In genomic region chr4:87409420-87409939, GRCh38 we compare ENCODE assay signal across 1 cellular context.
TF ChIP-seq lines count a peak whose summit lies in the region.

No MANE protein-coding gene starts in this region.

TF ChIP-seq in HepG2, 621 proteins besides CTCF, POLR2A, EP300 and RAD21 (continues in another document):
- TF ChIP-seq BRCA1 (CRISPR knock-in tag; IDR thresholded peaks at IDR 0.05) (no peak), FOXA1 (IDR thresholded peaks at IDR 0.05) (no peak), FOXA1 (CRISPR knock-in tag; IDR thresholded peaks at IDR 0.05) (peak; percentile 75), FOXP4 (CRISPR knock-in tag; IDR thresholded peaks at IDR 0.05) (peak; percentile 94), PPARG (CRISPR knock-in tag; conservative IDR thresholded peaks at IDR 0.05) (peak; percentile 82), ZNF609 (CRISPR knock-in tag; IDR thresholded peaks at IDR 0.05; ENCODE audit: borderline replicate concordance) (peak; percentile 92), TEAD3 (CRISPR knock-in tag; optimal IDR thresholded peaks at IDR 0.05; ENCODE audit: borderline replicate concordance) (peak; percentile 38), ZSCAN5A (CRISPR knock-in tag; IDR thresholded peaks at IDR 0.05; ENCODE audit: borderline replicate concordance) (0 out of 2 replicates have a peak, but pooled peaks have one; percentile 38), HMG20A (CRISPR knock-in tag; IDR thresholded peaks at IDR 0.05; ENCODE audit: borderline replicate concordance) (peak; percentile 55; the same call in 1 of the 2 replicates), ZNF639 (CRISPR knock-in tag; conservative IDR thresholded peaks at IDR 0.05) (no peak), SAP130 (CRISPR knock-in tag; IDR thresholded peaks at IDR 0.05; ENCODE audit: low read depth) (peak; percentile 48), NKX3-1 (CRISPR knock-in tag; IDR thresholded peaks at IDR 0.05) (0 out of 2 replicates have a peak, but pooled peaks have one; percentile 36), GTF3A (CRISPR knock-in tag; conservative IDR thresholded peaks at IDR 0.05) (no peak), THAP8 (CRISPR knock-in tag; IDR thresholded peaks at IDR 0.05; ENCODE audit: borderline replicate concordance) (no peak), ZNF275 (CRISPR knock-in tag; IDR thresholded peaks at IDR 0.05; ENCODE audit: borderline replicate concordance) (peak; percentile 14; the same call in 1 of the 2 replicates), HDAC1 (CRISPR knock-in tag; IDR thresholded peaks at IDR 0.05) (0 out of 2 replicates have a peak, but pooled peaks have one; percentile 22), ZNF7 (CRISPR knock-in tag; IDR thresholded peaks at IDR 0.05) (peak; percentile 76), CREB3 (CRISPR knock-in tag; IDR thresholded peaks at IDR 0.05) (no peak), ZNF614 (CRISPR knock-in tag; IDR thresholded peaks at IDR 0.05; ENCODE audit: borderline replicate concordance) (0 out of 2 replicates have a peak, but pooled peaks have one; percentile 29), DDIT3 (CRISPR knock-in tag; IDR thresholded peaks at IDR 0.05) (no peak), ERF (CRISPR knock-in tag; IDR thresholded peaks at IDR 0.05) (0 out of 2 replicates have a peak, but pooled peaks have one; percentile 43), TFE3 (CRISPR knock-in tag; IDR thresholded peaks at IDR 0.05) (peak; percentile 56; the same call in 1 of the 2 replicates), HNRNPLL (IDR thresholded peaks at IDR 0.05; ENCODE audit: low read depth, low read length, poor library complexity, severe bottlenecking) (no peak), POGK (CRISPR knock-in tag; conservative IDR thresholded peaks at IDR 0.05) (no peak), ZNF503 (CRISPR knock-in tag; IDR thresholded peaks at IDR 0.05) (peak; percentile 86), KDM6A (CRISPR knock-in tag; IDR thresholded peaks at IDR 0.05; ENCODE audit: low read depth) (peak; percentile 54; the same call in 1 of the 2 replicates), ZC3H13 (CRISPR knock-in tag; IDR thresholded peaks at IDR 0.05) (0 out of 2 replicates have a peak, but pooled peaks have one; percentile 28), HNF1A (IDR thresholded peaks at IDR 0.05; ENCODE audit: low read depth) (peak; percentile 88), HNF1A (CRISPR knock-in tag; IDR thresholded peaks at IDR 0.05; ENCODE audit: borderline replicate concordance) (peak; percentile 95)
